Comparison of ENCODE assay signal across 20 cellular contexts in genomic region chr7:48011952-48012351, GRCh38. TPM values are rescaled to one million over a fixed set of nuclear protein-coding genes. Genes with fewer than 3 reads are reported as not detected.
DNase-seq lines count a peak whose midpoint lies in the region; ATAC-seq, FAIRE-seq and TF ChIP-seq lines count a peak whose summit lies in the region.
"Had no signal": no experiment of that assay in that cellular context is flagged by ENCODE, and none has a peak within 500 bp of the region (broad histone marks: within the 10 kb centered on the region; RNA-seq: fewer than 3 reads in every experiment).

No MANE protein-coding gene starts in this region.

- peak overlapping the region; percentile 12; the same call in 1 of the 2 replicates for H3K4me3 ChIP-seq in ACC112 (ENCODE audit: low read depth, low read length)
- no peak overlapping the region for H3K4me3 ChIP-seq in hepatocyte
- H3K4me3 ChIP-seq: GM23338 had no signal

- TF ChIP-seq CTCF in hepatocyte (IDR thresholded peaks at IDR 0.05; ENCODE audit: poor library complexity): no peak

- H3K79me2 ChIP-seq in ACC112 (ENCODE audit: control insufficient read depth, insufficient read depth, low read length, unreplicated experiment) (no peaks in the 10 kb centered on the region), hepatocyte (no peaks in the 10 kb centered on the region)

- no peak for ATAC-seq in GM19455 (IDR thresholded peaks at IDR 0.05; ENCODE audit: unreplicated experiment)
- ATAC-seq: CD8-positive, alpha-beta T cell; GM23338 had no signal

- H3K36me3 ChIP-seq in ACC112 (ENCODE audit: insufficient read depth, low read length) (no peaks in the 10 kb centered on the region), hepatocyte (replicated peaks; ENCODE audit: insufficient read depth, low read depth) (no peaks in the 10 kb centered on the region)

- WGBS in hepatocyte (ENCODE audit: low lambda C conversion rate, missing lambda C conversion rate): 51% methylated on average over 3 of the region's 3 CpGs

- TF ChIP-seq POLR2A in GM12891 (IDR thresholded peaks at IDR 0.05; ENCODE audit: low read depth, low read length): no peak
- TF ChIP-seq POLR2A in erythroblast (IDR thresholded peaks at IDR 0.05; ENCODE audit: low read length): no peak

- peak; percentile 13 for FAIRE-seq in GM12891 (lab: Jason Lieb, UNC)
- FAIRE-seq: D721Med had no signal

- peak overlapping the region; percentile 37 for H3K4me2 ChIP-seq in hepatocyte
- H3K4me2 ChIP-seq: GM23338 had no signal

- no peaks in the 10 kb centered on the region for H4K20me1 ChIP-seq in hepatocyte (ENCODE audit: insufficient read depth, poor library complexity, severe bottlenecking)

- H3K4me1 ChIP-seq in ACC112 (ENCODE audit: control insufficient read depth, insufficient read depth, low read length, unreplicated experiment): no peaks in the 10 kb centered on the region
- no peaks in the 10 kb centered on the region for H3K4me1 ChIP-seq in hepatocyte (ENCODE audit: insufficient read depth)

- no peaks in the 10 kb centered on the region for H3K9me3 ChIP-seq in hepatocyte (ENCODE audit: low read depth)

- H3K9me2 ChIP-seq in hepatocyte (replicated peaks; ENCODE audit: insufficient read depth): no peaks in the 10 kb centered on the region

- no peak for DNase-seq in GM12891 (ENCODE audit: insufficient read length, low spot score)
- peak; percentile 35 for DNase-seq in RPMI7951 (ENCODE audit: low read depth)
- DNase-seq in hepatocyte (ENCODE audit: low spot score): no peak
- no peak for DNase-seq in HuH-7.5 (ENCODE audit: low spot score)
- DNase-seq in erythroblast (lab: John Stamatoyannopoulos, UW): no peak
- DNase-seq: 8988T; ACHN; CD8-positive, alpha-beta T cell; COR-L47; DMS153; DMS79 treated with DMSO at 0.1 percent for 48 hours; EL; GDM1; H9 had no signal

- peak overlapping the region; percentile 48 for H2AFZ ChIP-seq in ACC112 (ENCODE audit: low read length, unreplicated experiment)
- no peak overlapping the region for H2AFZ ChIP-seq in hepatocyte
- H2AFZ ChIP-seq: GM23338 had no signal

- no peaks in the 10 kb centered on the region for H3K27me3 ChIP-seq in ACC112 (ENCODE audit: insufficient read depth, low read length)
- no peaks in the 10 kb centered on the region for H3K27me3 ChIP-seq in hepatocyte

- H3K27ac ChIP-seq in ACC112 (ENCODE audit: low read depth, low read length): no peak overlapping the region
- no peak overlapping the region for H3K27ac ChIP-seq in hepatocyte
- H3K27ac ChIP-seq: C4-2B had no signal

TF ChIP-seq in GM12891, 5 proteins besides CTCF, POLR2A, EP300 and RAD21:
- TF ChIP-seq TAF1 (IDR thresholded peaks at IDR 0.05; ENCODE audit: low read depth, low read length) (no peak), POLR2AphosphoS5 (IDR thresholded peaks at IDR 0.05; ENCODE audit: low read depth, low read length) (no peak), POU2F2 (IDR thresholded peaks at IDR 0.05; ENCODE audit: low read depth, low read length) (no peak), SPI1 (IDR thresholded peaks at IDR 0.05; ENCODE audit: low read depth, low read length) (no peak), PAX5 (IDR thresholded peaks at IDR 0.05; ENCODE audit: insufficient read depth, low read length, severe bottlenecking) (no peak)

RNA-seq across cellular contexts. Expression of gene SUN3, which starts 17.0 kb away (rescaled TPM):
- not detected for polyA plus RNA-seq in GM12891 (2012; ENCODE audit: low read depth, missing spikeins)
- not detected in 2 replicates for total RNA-seq in RPMI7951 (2014; rRNA removed; shearing (Covaris generic))
- not detected in 2 replicates for total RNA-seq in hepatocyte
- polyA plus RNA-seq in hepatocyte: not detected in 2 replicates
- total RNA-seq: CD8-positive, alpha-beta T cell; H9; HT1080 had no signal
- polyA plus RNA-seq: GM23338 had no signal

RNA-seq across cellular contexts. Expression of gene C7orf57, which starts 23.4 kb away (rescaled TPM):
- polyA plus RNA-seq in GM12891 (2012; ENCODE audit: low read depth, missing spikeins): not detected
- total RNA-seq in RPMI7951 (2014; rRNA removed; shearing (Covaris generic)): 0.59 and 1.4 TPM in 2 replicates
- total RNA-seq in hepatocyte: 0.43 TPM in 1 of 2 replicates, not detected in the other
- polyA plus RNA-seq in hepatocyte: not detected in 2 replicates
- total RNA-seq: CD8-positive, alpha-beta T cell; H9; HT1080 had no signal

RNA-seq across cellular contexts. Expression of gene HUS1, which starts 32.5 kb away (rescaled TPM):
- 12.8 TPM for polyA plus RNA-seq in GM12891 (2012; ENCODE audit: low read depth, missing spikeins)
- 22.0 and 33.9 TPM in 2 replicates for total RNA-seq in RPMI7951 (2014; rRNA removed; shearing (Covaris generic))
- total RNA-seq in hepatocyte: 27.7 and 29.3 TPM in 2 replicates
- polyA plus RNA-seq in hepatocyte: 11.5 and 16.1 TPM in 2 replicates
